ENCODE assay signal across 17 cellular contexts in genomic region chr20:20037960-20038359, GRCh38. TPM values are rescaled to one million over a fixed set of nuclear protein-coding genes. Genes with fewer than 3 reads are reported as not detected.
DNase-seq lines count a peak whose midpoint lies in the region; ATAC-seq and TF ChIP-seq lines count a peak whose summit lies in the region.
"Had no signal": no experiment of that assay in that cellular context is flagged by ENCODE, and none has a peak within 500 bp of the region (broad histone marks: within the 10 kb centered on the region; RNA-seq: fewer than 3 reads in every experiment).

No MANE protein-coding gene starts in this region.

- no peaks in the 10 kb centered on the region for H3K9me2 ChIP-seq in MM.1S (replicated peaks; ENCODE audit: insufficient read depth, low read length)

- H3K27ac ChIP-seq in thyroid gland (peak overlapping the region; percentile 72 to 80 (median 77)), MM.1S (ENCODE audit: low read length) (no peak overlapping the region)
- H3K27ac ChIP-seq: coronary artery had no signal

- H3K9me3 ChIP-seq in thyroid gland (no peaks in the 10 kb centered on the region), MM.1S (replicated peaks; ENCODE audit: insufficient read depth, low read length) (no peaks in the 10 kb centered on the region)

- WGBS in thyroid gland, 2 donors: 57 to 66% methylated on average over 5 of the region's 5 CpGs

- TF ChIP-seq CTCF in thyroid gland (IDR thresholded peaks at IDR 0.05) (no peak), MM.1S (IDR thresholded peaks at IDR 0.05; ENCODE audit: low read length) (no peak)

- no peak overlapping the region for H3K9ac ChIP-seq in MM.1S (ENCODE audit: low read length)

- H3K4me2 ChIP-seq in MM.1S (ENCODE audit: low read depth, low read length): no peak overlapping the region

- intact Hi-C loops in thyroid gland (cut with DNase I): no loop called here

- peak; percentile 40 for DNase-seq in GM04503 (ENCODE audit: low read depth)
- peak; percentile 16 to 42 for DNase-seq in SW 1271 (lab: John Stamatoyannopoulos, UW)
- DNase-seq in glomerular endothelial cell (ENCODE audit: extremely low read depth, low read depth, low spot score): peak; percentile 63
- no peak for DNase-seq in thyroid gland
- DNase-seq in MM.1S: no peak
- no peak for DNase-seq in putamen (ENCODE audit: low spot score)
- DNase-seq: activated CD4-positive, alpha-beta T cell treated with anti-CD3 and anti-CD28 coated beads, Interleukin-2, amount 50 U/mL, for 1 hour; activated naive CD8-positive, alpha-beta T cell treated with anti-CD3 and anti-CD28 coated beads, Interleukin-2, amount 50 U/mL, for 24 hours; activated T-cell treated with anti-CD3 and anti-CD28 coated beads, Interleukin-2, amount 50 U/mL, for 24 hours; CD8-positive, alpha-beta memory T cell; GOT3; NCI-H2029; NCI-H69; right cardiac atrium; stimulated activated naive B cell treated with anti-CD40 and anti-IgM and Interleukin-4, amounts not matched to agents 10 μg/mL and 1 μg/mL and 100 μg/mL, for 72 hours had no signal

- TF ChIP-seq POLR2A in thyroid gland (IDR thresholded peaks at IDR 0.05): no peak

- no peaks in the 10 kb centered on the region for H3F3A ChIP-seq in MM.1S (ENCODE audit: insufficient read depth, low read length)

- H3K27me3 ChIP-seq in thyroid gland (no peaks in the 10 kb centered on the region), MM.1S (replicated peaks; ENCODE audit: insufficient read depth, low read length) (no peaks in the 10 kb centered on the region)

- no peaks in the 10 kb centered on the region for H4K20me1 ChIP-seq in MM.1S (ENCODE audit: insufficient read depth, low read length)

- H3K79me2 ChIP-seq in MM.1S (ENCODE audit: low read length): 0 out of 2 replicates have a peak, but pooled peaks cover 5% of the 10 kb centered on the region

- H3K4me1 ChIP-seq in thyroid gland: peaks cover 9 to 13% of the 10 kb centered on the region in 2 donors
- no peaks in the 10 kb centered on the region for H3K4me1 ChIP-seq in MM.1S (ENCODE audit: low read length)

- no peak overlapping the region for H3K4me3 ChIP-seq in thyroid gland (replicated peaks in 1 of 3)
- H3K4me3 ChIP-seq in MM.1S (ENCODE audit: low read length): no peak overlapping the region
- H3K4me3 ChIP-seq: coronary artery had no signal

- no peak for ATAC-seq in GM18870 (IDR thresholded peaks at IDR 0.05; ENCODE audit: unreplicated experiment)
- ATAC-seq: activated naive CD8-positive, alpha-beta T cell treated with anti-CD3 and anti-CD28 coated beads, Interleukin-2, amount 50 U/mL, for 24 hours; right cardiac atrium; stimulated activated naive B cell treated with anti-CD40 and anti-IgM and Interleukin-4, amounts not matched to agents 10 μg/mL and 1 μg/mL and 100 μg/mL, for 72 hours had no signal

- H3K36me3 ChIP-seq in thyroid gland: peaks cover 76 to 82% of the 10 kb centered on the region in 2 donors
- peaks cover 19% of the 10 kb centered on the region for H3K36me3 ChIP-seq in MM.1S (replicated peaks; ENCODE audit: insufficient read depth, low read length)

- no peak overlapping the region for H2AFZ ChIP-seq in MM.1S (ENCODE audit: low read length)

RNA-seq across cellular contexts. Expression of gene CRNKL1, which starts 14.3 kb away (rescaled TPM):
- 15.9 and 18.0 TPM in 2 replicates for total RNA-seq in glomerular endothelial cell
- total RNA-seq in thyroid gland: 10 to 100 TPM; 23.6 to 35.2 (median 27.2) TPM

RNA-seq across cellular contexts. Expression of gene CFAP61, which starts 14.4 kb away (rescaled TPM):
- total RNA-seq in glomerular endothelial cell (not detected in 2 replicates), thyroid gland (1 to 10 TPM in 2 of 4 donors, under 1 TPM in 2; 0.34 to 1.6 (median 1.1) TPM)
- total RNA-seq: CD8-positive, alpha-beta memory T cell had no signal

RNA-seq across cellular contexts. Expression of gene NAA20, which starts 20.8 kb away (rescaled TPM):
- total RNA-seq in glomerular endothelial cell (38.4 and 39.4 TPM in 2 replicates), thyroid gland (10 to 100 TPM; 53.3 to 65.7 (median 64.0) TPM)

Comparison
In these comparisons a context has a peak if more than half of its experiments do, and no peak if none do; other contexts are left out.
1. DNase-seq: peak in GM04503 (single experiment), SW 1271 (2 of 2) and glomerular endothelial cell (single experiment); none in thyroid gland (0 of 2), MM.1S (single experiment) and putamen (single experiment).